ENCODE assay signal across 13 cellular contexts in genomic region chr4:71290074-71290473, GRCh38. TPM values are rescaled to one million over a fixed set of nuclear protein-coding genes. Genes with fewer than 3 reads are reported as not detected.
DNase-seq lines count a peak whose midpoint lies in the region; TF ChIP-seq lines count a peak whose summit lies in the region.
"Had no signal": no experiment of that assay in that cellular context is flagged by ENCODE, and none has a peak within 500 bp of the region (broad histone marks: within the 10 kb centered on the region; RNA-seq: fewer than 3 reads in every experiment).

No MANE protein-coding gene starts in this region.

- CTCF ChIA-PET in RWPE1 (lab: Yijun Ruan, JAX), result no interaction called here
- CTCF ChIA-PET in OCI-LY7 (lab: Charles Lee; ENCODE audit: unreplicated experiment), result no interaction called here

- H3K9me2 ChIP-seq in OCI-LY7 (ENCODE audit: insufficient read depth, low read length), result no peaks in the 10 kb centered on the region

- 33 to 43% methylated on average over 3 of the region's 3 CpGs for WGBS in thyroid gland, 2 donors

- H3K9me3 ChIP-seq in thyroid gland (no peaks in the 10 kb centered on the region), OCI-LY7 (ENCODE audit: low read length) (no peaks in the 10 kb centered on the region)

- no peak for TF ChIP-seq POLR2A in thyroid gland (IDR thresholded peaks at IDR 0.05)

- no peaks in the 10 kb centered on the region for H4K20me1 ChIP-seq in OCI-LY7 (ENCODE audit: insufficient read depth, low read length)

- POLR2A ChIA-PET in RWPE1 (lab: Yijun Ruan, JAX; ENCODE audit: low non-redundant PET), result no interaction called here
- POLR2A ChIA-PET in OCI-LY7 (lab: Charles Lee), result interaction anchor here (0.6 to 1.6 kb wide), 3 partner anchors 15 to 882 kb away, joined by 3 to 4 read pairs (median 3); no protein-coding TSS in a partner anchor

- no peak overlapping the region for H3K4me2 ChIP-seq in OCI-LY7 (ENCODE audit: low read length)

- no peaks in the 10 kb centered on the region for H3K36me3 ChIP-seq in brain microvascular endothelial cell (replicated peaks)
- H3K36me3 ChIP-seq in kidney epithelial cell (ENCODE audit: control insufficient read depth, insufficient read depth, low read length), result no peaks in the 10 kb centered on the region
- H3K36me3 ChIP-seq in thyroid gland, result no peaks in the 10 kb centered on the region
- H3K36me3 ChIP-seq in OCI-LY7 (ENCODE audit: insufficient read depth, low read length), result no peaks in the 10 kb centered on the region

- TF ChIP-seq CTCF in brain microvascular endothelial cell (IDR thresholded peaks at IDR 0.05; ENCODE audit: low read depth, low read length, missing control alignments), result no peak
- no peak for TF ChIP-seq CTCF in kidney epithelial cell (IDR thresholded peaks at IDR 0.05; ENCODE audit: insufficient read depth, low read length, poor library complexity, severe bottlenecking)
- no peak for TF ChIP-seq CTCF in thyroid gland (IDR thresholded peaks at IDR 0.05)
- no peak for TF ChIP-seq CTCF in RWPE1 (conservative IDR thresholded peaks at IDR 0.05; ENCODE audit: low read depth)
- no peak for TF ChIP-seq CTCF in GM20000 (IDR thresholded peaks at IDR 0.05; ENCODE audit: extremely low read depth, missing control alignments)
- no peak for TF ChIP-seq CTCF in OCI-LY7 (conservative IDR thresholded peaks at IDR 0.05; ENCODE audit: low read length)

- H3K4me3 ChIP-seq in brain microvascular endothelial cell (ENCODE audit: low read depth, low read length) (no peak overlapping the region), kidney epithelial cell (ENCODE audit: low read depth, low read length) (no peak overlapping the region), thyroid gland (replicated peaks in 1 of 3) (no peak overlapping the region), OCI-LY7 (ENCODE audit: low read depth, low read length, poor library complexity, severe bottlenecking) (no peak overlapping the region)

- intact Hi-C loops in thyroid gland (cut with DNase I) (no loop called here), OCI-LY7 (cut with micrococcal nuclease; ENCODE audit: unreplicated experiment) (no loop called here)

- H3K27me3 ChIP-seq in brain microvascular endothelial cell (replicated peaks) (no peaks in the 10 kb centered on the region), kidney epithelial cell (ENCODE audit: control insufficient read depth, insufficient read depth, low read length) (no peaks in the 10 kb centered on the region), thyroid gland (no peaks in the 10 kb centered on the region)

- DNase-seq in HS-27A (ENCODE audit: low read depth) (peak; percentile 66), brain microvascular endothelial cell (peak; percentile 74), kidney epithelial cell (ENCODE audit: low read depth) (peak; percentile 67), thyroid gland (peak; percentile 70 to 71), RWPE1 (ENCODE audit: low spot score) (no peak), GM20000 (ENCODE audit: low spot score) (no peak), OCI-LY7 (ENCODE audit: low spot score) (no peak)
- DNase-seq: activated T-cell treated with anti-CD3 and anti-CD28 coated beads, Interleukin-2, amount 50 U/mL, for 24 hours; COR-L47; glutamatergic neuron; naive thymus-derived CD4-positive, alpha-beta T cell; NCI-H2227 treated with DMSO at 0.1 percent for 48 hours; right cardiac atrium had no signal

- no TSS peak for BruUV-seq in OCI-LY7 (replicated peaks; lab: Mats Ljungman, UMichigan)

- H3K4me1 ChIP-seq in thyroid gland (peaks cover 36 to 41% of the 10 kb centered on the region in 2 donors), OCI-LY7 (ENCODE audit: insufficient read depth, low read length, poor library complexity, severe bottlenecking) (no peaks in the 10 kb centered on the region)

- H3K27ac ChIP-seq in brain microvascular endothelial cell (peak overlapping the region; percentile 5), thyroid gland (peak overlapping the region; percentile 18 to 66 (median 62)), RWPE1 (no peak overlapping the region), OCI-LY7 (ENCODE audit: low read depth, low read length, poor library complexity, severe bottlenecking) (no peak overlapping the region)

- H3K79me2 ChIP-seq in OCI-LY7 (ENCODE audit: insufficient read depth, low read depth, low read length), result no peaks in the 10 kb centered on the region

- H2AFZ ChIP-seq in OCI-LY7 (ENCODE audit: low read length), result no peak overlapping the region

- in situ Hi-C loops in brain microvascular endothelial cell (cut with HindIII; ENCODE audit: low pct_ligation_motif_present, low sequenced_read_pairs), result no loop called here

RNA-seq across cellular contexts. Expression of gene SLC4A4, which starts 48.7 kb away (rescaled TPM):
- total RNA-seq in kidney epithelial cell (2.7 and 2.9 TPM in 2 replicates), thyroid gland (10 to 100 TPM; 39.8 to 90.7 (median 72.8) TPM), OCI-LY7 (2022) (not detected in 2 replicates)
- total RNA-seq in OCI-LY7 (2014; rRNA removed; shearing (Covaris generic)), result not detected in 2 replicates

Comparison
In these comparisons a context has a peak if more than half of its experiments do, and no peak if none do; other contexts are left out.
1. DNase-seq: peak in HS-27A (single experiment), brain microvascular endothelial cell (single experiment), kidney epithelial cell (single experiment) and thyroid gland (2 of 2); none in RWPE1 (single experiment), GM20000 (single experiment) and OCI-LY7 (single experiment).
2. H3K27ac ChIP-seq: peak in brain microvascular endothelial cell (single experiment) and thyroid gland (3 of 3); none in RWPE1 (single experiment) and OCI-LY7 (single experiment).
3. RNA of gene SLC4A4, which starts 48.7 kb away (total RNA-seq): 39.8 to 90.7 TPM in thyroid gland; 2.7 to 2.9 TPM in kidney epithelial cell and not detected in OCI-LY7; every median in the first group is over 10 times any median in the second.